Comparison of ENCODE assay signal across 9 cellular contexts in the genomic region with DNA sequence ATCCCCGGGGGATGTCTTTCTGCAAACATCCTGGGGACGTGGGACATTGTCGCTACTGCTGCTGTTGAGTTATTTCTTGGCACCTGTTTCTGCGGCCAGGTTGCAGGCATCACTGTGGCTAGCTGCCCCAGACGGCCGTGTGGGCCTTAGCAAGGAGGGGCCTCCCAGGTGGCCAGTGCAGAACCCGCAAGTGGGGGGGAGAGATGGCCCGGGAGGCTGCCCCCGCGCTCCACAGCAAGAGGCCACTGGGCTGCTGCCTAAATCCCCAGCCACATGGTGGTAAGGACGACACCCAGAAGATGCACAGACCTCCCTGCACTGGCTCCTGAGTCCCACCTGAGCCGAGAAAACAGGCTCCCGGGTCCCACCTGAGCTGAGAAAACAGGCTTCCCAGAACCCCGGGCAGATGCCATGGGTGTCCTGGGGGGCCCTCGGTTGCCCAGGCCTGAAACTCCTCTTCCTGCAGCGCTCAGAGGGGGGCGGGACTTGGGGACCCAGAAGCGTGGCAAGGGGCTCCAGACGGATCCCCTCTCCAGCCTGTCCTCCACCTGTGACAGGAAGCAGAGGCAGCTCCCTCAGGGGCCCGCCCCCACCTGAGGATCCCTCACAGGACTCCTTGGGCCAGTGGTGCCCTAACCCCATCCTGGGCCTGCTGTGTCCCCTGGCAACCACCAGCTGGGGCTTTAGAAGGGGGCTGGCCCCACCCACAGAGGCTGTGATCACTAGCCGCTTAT. TPM values are rescaled to one million over a fixed set of nuclear protein-coding genes. Genes with fewer than 3 reads are reported as not detected.
DNase-seq lines count a peak whose midpoint lies in the region; ATAC-seq and TF ChIP-seq lines count a peak whose summit lies in the region.
"Had no signal": no experiment of that assay in that cellular context is flagged by ENCODE, and none has a peak within 500 bp of the region (broad histone marks: within the 10 kb centered on the region; RNA-seq: fewer than 3 reads in every experiment).

No MANE protein-coding gene starts in this region.

- H4K20me1 ChIP-seq in OCI-LY7 (ENCODE audit: insufficient read depth, low read length) = peaks cover 9% of the 10 kb centered on the region; the same call in 1 of the 2 replicates

- peak overlapping the region; percentile 82 for H3K4me3 ChIP-seq in OCI-LY7 (ENCODE audit: low read depth, low read length, poor library complexity, severe bottlenecking)
- H3K4me3 ChIP-seq in endodermal cell (ENCODE audit: low read length) = no peak overlapping the region
- H3K4me3 ChIP-seq in psoas muscle = peak overlapping the region; percentile 78

- 86 to 91% methylated on average over 18 to 21 of the region's 21 CpGs for WGBS in endodermal cell (ENCODE audit: insufficient coverage in 1 of 2, insufficient read length in 1 of 2), 2 experiments
- WGBS in psoas muscle, 3 donors = 67 to 74% (median 71%) methylated on average over 21 of the region's 21 CpGs

- no peaks in the 10 kb centered on the region for H3K36me3 Mint-ChIP-seq in activated CD4-positive, alpha-beta T cell treated with anti-CD3 and anti-CD28 coated beads, Interleukin-2, amount 10 ng/mL, durations not matched to agents 24 days and 14 days (ENCODE audit: low read depth)
- no peaks in the 10 kb centered on the region for H3K36me3 Mint-ChIP-seq in endodermal cell (ENCODE audit: low read depth)

- CTCF ChIA-PET in OCI-LY7 (lab: Charles Lee; ENCODE audit: unreplicated experiment) = no interaction called here

- H3K27ac ChIP-seq in OCI-LY7 (ENCODE audit: low read depth, low read length, poor library complexity, severe bottlenecking) (no peak overlapping the region), endodermal cell (ENCODE audit: low read depth, low read length) (no peak overlapping the region), psoas muscle (no peak overlapping the region)

- no peak for ATAC-seq in psoas muscle

- H3K27ac Mint-ChIP-seq in activated CD4-positive, alpha-beta T cell treated with anti-CD3 and anti-CD28 coated beads, Interleukin-2, amount 10 ng/mL, durations not matched to agents 24 days and 14 days = no peak overlapping the region
- H3K27ac Mint-ChIP-seq in endodermal cell = no peak overlapping the region

- no peak overlapping the region for H3K9ac ChIP-seq in endodermal cell (ENCODE audit: extremely low read depth, low read length, poor library complexity, severe bottlenecking)

- H3K4me1 Mint-ChIP-seq in activated CD4-positive, alpha-beta T cell treated with anti-CD3 and anti-CD28 coated beads, Interleukin-2, amount 10 ng/mL, durations not matched to agents 24 days and 14 days = peaks cover 23% of the 10 kb centered on the region
- H3K4me1 Mint-ChIP-seq in endodermal cell = peaks cover 13% of the 10 kb centered on the region

- peak overlapping the region; percentile 68 for H3K4me2 ChIP-seq in OCI-LY7 (ENCODE audit: low read length)

- H3K79me2 ChIP-seq in OCI-LY7 (ENCODE audit: insufficient read depth, low read depth, low read length) = peaks cover 37% of the 10 kb centered on the region

- H3K9me3 Mint-ChIP-seq in activated CD4-positive, alpha-beta T cell treated with anti-CD3 and anti-CD28 coated beads, Interleukin-2, amount 10 ng/mL, durations not matched to agents 24 days and 14 days = no peaks in the 10 kb centered on the region
- H3K9me3 Mint-ChIP-seq in endodermal cell = no peaks in the 10 kb centered on the region

- peaks cover 11% of the 10 kb centered on the region for H3K27me3 Mint-ChIP-seq in activated CD4-positive, alpha-beta T cell treated with anti-CD3 and anti-CD28 coated beads, Interleukin-2, amount 10 ng/mL, durations not matched to agents 24 days and 14 days
- H3K27me3 Mint-ChIP-seq in endodermal cell (ENCODE audit: insufficient read depth) = peaks cover 11% of the 10 kb centered on the region

- peak overlapping the region; percentile 52; the same call in 1 of the 2 replicates for H2AFZ ChIP-seq in OCI-LY7 (ENCODE audit: low read length)

- no peaks in the 10 kb centered on the region for H3K36me3 ChIP-seq in OCI-LY7 (ENCODE audit: insufficient read depth, low read length)
- no peaks in the 10 kb centered on the region for H3K36me3 ChIP-seq in endodermal cell (ENCODE audit: control insufficient read depth, insufficient read depth, low read length)
- H3K36me3 ChIP-seq in psoas muscle (ENCODE audit: insufficient read depth in 1 of 2, low read depth in 1 of 2) = no peaks in the 10 kb centered on the region

- no TSS peak for BruUV-seq in OCI-LY7 (replicated peaks; lab: Mats Ljungman, UMichigan)

- TF ChIP-seq CTCF in OCI-LY7 (conservative IDR thresholded peaks at IDR 0.05; ENCODE audit: low read length) (no peak), endodermal cell (conservative IDR thresholded peaks at IDR 0.05) (no peak), psoas muscle (IDR thresholded peaks at IDR 0.05) (no peak)

- intact Hi-C loops in activated CD4-positive, alpha-beta T cell treated with anti-CD3 and anti-CD28 coated beads, Interleukin-2, amount 10 ng/mL, durations not matched to agents 24 days and 14 days (cut with micrococcal nuclease) = loop anchor here (5.0 kb wide), 1 partner anchor 367 kb away; the partner anchor contains the start of gene ZFAND2A
- intact Hi-C loops in OCI-LY7 (cut with micrococcal nuclease; ENCODE audit: unreplicated experiment) (loop anchor here (2.0 kb wide), 1 partner anchor 25 kb away; the partner anchor contains the start of gene INTS1), psoas muscle (cut with DNase I) (loop anchor here in 1 of 2 donors (5.0 kb wide), 1 partner anchor 38 kb away; no protein-coding TSS in a partner anchor)

- H3K27me3 ChIP-seq in endodermal cell (ENCODE audit: control insufficient read depth, insufficient read depth, low read length, poor library complexity, severe bottlenecking) = peaks cover 7% of the 10 kb centered on the region
- H3K27me3 ChIP-seq in psoas muscle (ENCODE audit: insufficient read depth in 3 of 3, low read length in 2 of 3) = no peaks in the 10 kb centered on the region

- DNase-seq in activated CD4-positive, alpha-beta T cell treated with anti-CD3 and anti-CD28 coated beads, Interleukin-2, amount 10 ng/mL, durations not matched to agents 24 days and 14 days = peak; percentile 65
- DNase-seq in activated CD4-positive, alpha-beta T cell treated with anti-CD3 and anti-CD28 coated beads for 48 hours = no peak
- peak; percentile 26 for DNase-seq in OCI-LY7 (ENCODE audit: low spot score)
- no peak for DNase-seq in endodermal cell
- DNase-seq in psoas muscle = peak; percentile 28 to 64
- DNase-seq in occipital lobe (lab: John Stamatoyannopoulos, UW) = no peak
- DNase-seq in UCSD-AML1 (lab: John Stamatoyannopoulos, UW; ENCODE audit: unreplicated experiment) = no peak
- no peak for DNase-seq in NK-92 (lab: John Stamatoyannopoulos, UW; ENCODE audit: unreplicated experiment)

- peaks cover 42% of the 10 kb centered on the region for H3K4me1 ChIP-seq in OCI-LY7 (ENCODE audit: insufficient read depth, low read length, poor library complexity, severe bottlenecking)
- no peaks in the 10 kb centered on the region for H3K4me1 ChIP-seq in endodermal cell (ENCODE audit: control insufficient read depth, insufficient read depth, low read length)
- peaks cover 16% of the 10 kb centered on the region for H3K4me1 ChIP-seq in psoas muscle

- H3K9me2 ChIP-seq in OCI-LY7 (ENCODE audit: insufficient read depth, low read length) = no peaks in the 10 kb centered on the region

- POLR2A ChIA-PET in OCI-LY7 (lab: Charles Lee) = no interaction called here

- H3K9me3 ChIP-seq in OCI-LY7 (ENCODE audit: low read length) = no peaks in the 10 kb centered on the region
- no peaks in the 10 kb centered on the region for H3K9me3 ChIP-seq in endodermal cell (ENCODE audit: control insufficient read depth, low read length)
- H3K9me3 ChIP-seq in psoas muscle = no peaks in the 10 kb centered on the region

- H3K4me3 Mint-ChIP-seq in activated CD4-positive, alpha-beta T cell treated with anti-CD3 and anti-CD28 coated beads, Interleukin-2, amount 10 ng/mL, durations not matched to agents 24 days and 14 days = peak overlapping the region; percentile 70
- H3K4me3 Mint-ChIP-seq in endodermal cell = peak overlapping the region; percentile 54

RNA-seq across cellular contexts. Expression of gene MAFK, which starts 1.0 kb away (rescaled TPM):
- 42.9 and 45.5 TPM in 2 replicates for total RNA-seq in activated CD4-positive, alpha-beta T cell treated with anti-CD3 and anti-CD28 coated beads, Interleukin-2, amount 10 ng/mL, durations not matched to agents 24 days and 14 days
- 25.2 and 26.1 TPM in 2 replicates for total RNA-seq in OCI-LY7 (2014; rRNA removed; shearing (Covaris generic))
- total RNA-seq in OCI-LY7 (2022) = 32.7 and 39.0 TPM in 2 replicates
- 10 to 100 TPM in 1 of 2 donors, 1 to 10 TPM in 1; 7.7 to 10.7 TPM for total RNA-seq in endodermal cell
- polyA plus RNA-seq in endodermal cell (2013, experiment 1 of 2) = 5.6 TPM
- 5.2 TPM for polyA plus RNA-seq in endodermal cell (2013, experiment 2 of 2)
- 100 to 1,000 TPM in 1 of 4 donors, 10 to 100 TPM in 3; 59.1 to 103 (median 77.5) TPM for total RNA-seq in psoas muscle
- 100 to 1,000 TPM in 1 of 3 donors, 10 to 100 TPM in 2; 36.7 to 138 (median 62.9) TPM for polyA plus RNA-seq in psoas muscle
- total RNA-seq in occipital lobe = 6.9 TPM

RNA-seq across cellular contexts. Expression of gene INTS1, which starts 25.4 kb away (rescaled TPM):
- total RNA-seq in activated CD4-positive, alpha-beta T cell treated with anti-CD3 and anti-CD28 coated beads, Interleukin-2, amount 10 ng/mL, durations not matched to agents 24 days and 14 days = 89.5 and 94.3 TPM in 2 replicates
- 61.5 and 83.6 TPM in 2 replicates for total RNA-seq in OCI-LY7 (2014; rRNA removed; shearing (Covaris generic))
- total RNA-seq in OCI-LY7 (2022) (187 and 188 TPM in 2 replicates), endodermal cell (100 to 1,000 TPM; 145 to 178 TPM), psoas muscle (10 to 100 TPM; 61.3 to 77.6 (median 68.9) TPM), occipital lobe (15.8 TPM)
- 71.2 TPM for polyA plus RNA-seq in endodermal cell (2013, experiment 1 of 2)
- 59.7 TPM for polyA plus RNA-seq in endodermal cell (2013, experiment 2 of 2)
- polyA plus RNA-seq in psoas muscle = 10 to 100 TPM; 38.8 to 70.7 (median 44.0) TPM

RNA-seq across cellular contexts. Expression of gene TMEM184A, which starts 26.5 kb away (rescaled TPM):
- not detected in 2 replicates for total RNA-seq in activated CD4-positive, alpha-beta T cell treated with anti-CD3 and anti-CD28 coated beads, Interleukin-2, amount 10 ng/mL, durations not matched to agents 24 days and 14 days
- 0.19 and 0.77 TPM in 2 replicates for total RNA-seq in OCI-LY7 (2014; rRNA removed; shearing (Covaris generic))
- total RNA-seq in OCI-LY7 (2022) (not detected in 2 replicates), endodermal cell (1 to 10 TPM; 4.6 to 5.1 TPM), psoas muscle (1 to 10 TPM; 2.8 to 6.0 (median 2.9) TPM), occipital lobe (not detected)
- 0.43 TPM for polyA plus RNA-seq in endodermal cell (2013, experiment 1 of 2)
- 1.1 TPM for polyA plus RNA-seq in endodermal cell (2013, experiment 2 of 2)
- polyA plus RNA-seq in psoas muscle = 1 to 10 TPM in 2 of 3 donors, under 1 TPM in 1; 0.40 to 1.4 (median 1.1) TPM
- total RNA-seq: temporal lobe had no signal

RNA-seq across cellular contexts. Expression of gene PSMG3, which starts 40.3 kb away (rescaled TPM):
- total RNA-seq in activated CD4-positive, alpha-beta T cell treated with anti-CD3 and anti-CD28 coated beads, Interleukin-2, amount 10 ng/mL, durations not matched to agents 24 days and 14 days = 58.0 and 58.5 TPM in 2 replicates
- total RNA-seq in OCI-LY7 (2014; rRNA removed; shearing (Covaris generic)) = 128 and 129 TPM in 2 replicates
- total RNA-seq in OCI-LY7 (2022) (55.1 and 63.7 TPM in 2 replicates), endodermal cell (10 to 100 TPM; 30.1 to 44.3 TPM), psoas muscle (10 to 100 TPM; 11.8 to 18.2 (median 14.6) TPM), occipital lobe (19.2 TPM)
- 30.0 TPM for polyA plus RNA-seq in endodermal cell (2013, experiment 1 of 2)
- polyA plus RNA-seq in endodermal cell (2013, experiment 2 of 2) = 30.2 TPM
- 10 to 100 TPM; 33.4 to 59.1 (median 54.1) TPM for polyA plus RNA-seq in psoas muscle

Comparison
In these comparisons a context has a peak if more than half of its experiments do, and no peak if none do; other contexts are left out.
1. DNase-seq: peak in activated CD4-positive, alpha-beta T cell treated with anti-CD3 and anti-CD28 coated beads, Interleukin-2, amount 10 ng/mL, durations not matched to agents 24 days and 14 days (single experiment), OCI-LY7 (single experiment) and psoas muscle (2 of 2); none in activated CD4-positive, alpha-beta T cell treated with anti-CD3 and anti-CD28 coated beads for 48 hours (single experiment), endodermal cell (single experiment), occipital lobe (single experiment), UCSD-AML1 (single experiment) and NK-92 (single experiment).